ENCODE assay signal across 12 cellular contexts in genomic region chr2:160308915-160309314, GRCh38.
DNase-seq lines count a peak whose midpoint lies in the region; ATAC-seq and TF ChIP-seq lines count a peak whose summit lies in the region.
"Had no signal": no experiment of that assay in that cellular context is flagged by ENCODE, and none has a peak within 500 bp of the region (broad histone marks: within the 10 kb centered on the region; RNA-seq: fewer than 3 reads in every experiment).

No MANE protein-coding gene starts in this region.

- ATAC-seq in GM21367 (IDR thresholded peaks at IDR 0.05; ENCODE audit: unreplicated experiment) (no peak), HG03469 (IDR thresholded peaks at IDR 0.05; ENCODE audit: unreplicated experiment) (no peak)
- ATAC-seq: activated CD4-positive, alpha-beta T cell treated with anti-CD3 and anti-CD28 coated beads for 36 hours had no signal

- CTCF ChIA-PET in activated CD4-positive, alpha-beta T cell treated with anti-CD3 and anti-CD28 coated beads, Interleukin-2, amount 10 ng/mL, durations not matched to agents 7 days and 5 days (lab: Charles Lee): interaction anchor here (1.2 kb wide), 1 partner anchor 26 kb away, joined by 5 read pairs; no protein-coding TSS in a partner anchor
- CTCF ChIA-PET in CD4-positive, alpha-beta memory T cell (lab: Charles Lee; ENCODE audit: partially characterized antibody): interaction anchor here (1.2 kb wide), 1 partner anchor 38 kb away, joined by 4 read pairs; no protein-coding TSS in a partner anchor

- POLR2A ChIA-PET in activated CD4-positive, alpha-beta T cell treated with anti-CD3 and anti-CD28 coated beads, Interleukin-2, amount 10 ng/mL, durations not matched to agents 7 days and 5 days (lab: Charles Lee): no interaction called here
- POLR2A ChIA-PET in CD4-positive, alpha-beta memory T cell (lab: Charles Lee; ENCODE audit: partially characterized antibody): no interaction called here

- peak overlapping the region; percentile 37 for H3K27ac Mint-ChIP-seq in activated CD4-positive, alpha-beta T cell treated with anti-CD3 and anti-CD28 coated beads, Interleukin-2, amount 10 ng/mL, durations not matched to agents 7 days and 5 days
- H3K27ac Mint-ChIP-seq in CD4-positive, alpha-beta memory T cell: peak overlapping the region in 2 of 7 donors; percentile 54 to 88

- H3K27ac ChIP-seq in CD4-positive, alpha-beta memory T cell (ENCODE audit: low read depth, low read length): no peak overlapping the region
- H3K27ac ChIP-seq: 22Rv1 had no signal

- DNase-seq in activated CD4-positive, alpha-beta T cell treated with anti-CD3 and anti-CD28 coated beads, Interleukin-2, amount 10 ng/mL, durations not matched to agents 7 days and 5 days: no peak
- no peak for DNase-seq in activated CD4-positive, alpha-beta T cell treated with anti-CD3 and anti-CD28 coated beads for 48 hours
- DNase-seq in SW480 (ENCODE audit: low spot score) (peak; percentile 18), fibroblast of the aortic adventitia (ENCODE audit: low read depth) (peak; percentile 85), skeletal muscle cell (ENCODE audit: low read depth) (peak; percentile 56)
- DNase-seq in CD4-positive, alpha-beta memory T cell: no peak
- DNase-seq: activated CD4-positive, alpha-beta T cell treated with anti-CD3 and anti-CD28 coated beads for 36 hours; GF-D8; stimulated activated naive CD4-positive, alpha-beta T cell had no signal

- H3K4me1 ChIP-seq in CD4-positive, alpha-beta memory T cell (ENCODE audit: insufficient read depth, low read length): no peaks in the 10 kb centered on the region

- no peak overlapping the region for H3K4me3 ChIP-seq in fibroblast of the aortic adventitia (ENCODE audit: low read depth, low read length)
- no peak overlapping the region for H3K4me3 ChIP-seq in skeletal muscle cell (ENCODE audit: low read depth, low read length)
- no peak overlapping the region for H3K4me3 ChIP-seq in CD4-positive, alpha-beta memory T cell (ENCODE audit: low read length in 2 of 2)

- intact Hi-C loops in CD4-positive, alpha-beta memory T cell (cut with micrococcal nuclease): loop anchor here (2.0 kb wide), 1 partner anchor 14 kb away; no protein-coding TSS in a partner anchor

- H3K27me3 Mint-ChIP-seq in activated CD4-positive, alpha-beta T cell treated with anti-CD3 and anti-CD28 coated beads, Interleukin-2, amount 10 ng/mL, durations not matched to agents 7 days and 5 days: no peaks in the 10 kb centered on the region
- no peaks in the 10 kb centered on the region for H3K27me3 Mint-ChIP-seq in CD4-positive, alpha-beta memory T cell
- H3K27me3 Mint-ChIP-seq: activated CD4-positive, alpha-beta T cell treated with anti-CD3 and anti-CD28 coated beads for 36 hours had no signal

- H3K27me3 ChIP-seq in CD4-positive, alpha-beta memory T cell (ENCODE audit: insufficient read depth, low read length): no peaks in the 10 kb centered on the region

- no peaks in the 10 kb centered on the region for H3K9me3 ChIP-seq in CD4-positive, alpha-beta memory T cell (ENCODE audit: control insufficient read depth in 1 of 2, low read length in 2 of 2)

- H3K4me3 Mint-ChIP-seq in activated CD4-positive, alpha-beta T cell treated with anti-CD3 and anti-CD28 coated beads, Interleukin-2, amount 10 ng/mL, durations not matched to agents 7 days and 5 days: no peak overlapping the region
- no peak overlapping the region for H3K4me3 Mint-ChIP-seq in CD4-positive, alpha-beta memory T cell
- H3K4me3 Mint-ChIP-seq: activated CD4-positive, alpha-beta T cell treated with anti-CD3 and anti-CD28 coated beads for 36 hours had no signal

- no peak for TF ChIP-seq CTCF in fibroblast of the aortic adventitia (IDR thresholded peaks at IDR 0.05; ENCODE audit: insufficient read depth, low read length)

- H3K4me1 Mint-ChIP-seq in activated CD4-positive, alpha-beta T cell treated with anti-CD3 and anti-CD28 coated beads, Interleukin-2, amount 10 ng/mL, durations not matched to agents 7 days and 5 days: peaks cover 3% of the 10 kb centered on the region
- peaks cover 5 to 32% (median 22%) of the 10 kb centered on the region in 4 donors for H3K4me1 Mint-ChIP-seq in CD4-positive, alpha-beta memory T cell

- no peaks in the 10 kb centered on the region for H3K36me3 ChIP-seq in CD4-positive, alpha-beta memory T cell (ENCODE audit: insufficient read depth, low read length)

- no peaks in the 10 kb centered on the region for H3K9me3 Mint-ChIP-seq in activated CD4-positive, alpha-beta T cell treated with anti-CD3 and anti-CD28 coated beads, Interleukin-2, amount 10 ng/mL, durations not matched to agents 7 days and 5 days
- H3K9me3 Mint-ChIP-seq in CD4-positive, alpha-beta memory T cell: no peaks in the 10 kb centered on the region

- peaks cover 39% of the 10 kb centered on the region for H3K36me3 Mint-ChIP-seq in activated CD4-positive, alpha-beta T cell treated with anti-CD3 and anti-CD28 coated beads, Interleukin-2, amount 10 ng/mL, durations not matched to agents 7 days and 5 days (ENCODE audit: low read depth)
- peaks cover 33 to 57% of the 10 kb centered on the region in 2 donors for H3K36me3 Mint-ChIP-seq in CD4-positive, alpha-beta memory T cell

Comparison
In these comparisons a context has a peak if more than half of its experiments do, and no peak if none do; other contexts are left out.
1. DNase-seq: peak in SW480 (single experiment), fibroblast of the aortic adventitia (single experiment) and skeletal muscle cell (single experiment); none in activated CD4-positive, alpha-beta T cell treated with anti-CD3 and anti-CD28 coated beads, Interleukin-2, amount 10 ng/mL, durations not matched to agents 7 days and 5 days (single experiment), activated CD4-positive, alpha-beta T cell treated with anti-CD3 and anti-CD28 coated beads for 48 hours (single experiment) and CD4-positive, alpha-beta memory T cell (0 of 5).